20 cellular contexts compared by ENCODE assay signal in genomic region chr14:27253946-27254345, GRCh38.
"Had no signal": no experiment of that assay in that cellular context is flagged by ENCODE, and none has a peak within 500 bp of the region (broad histone marks: within the 10 kb centered on the region; RNA-seq: fewer than 3 reads in every experiment).

No MANE protein-coding gene starts in this region.

- H3K9me3 ChIP-seq: lower lobe of right lung, prostate gland, thoracic aorta, transverse colon had no signal

- H3K27me3 Mint-ChIP-seq: memory B cell; naive B cell; stimulated activated memory B cell treated with anti-CD40 and anti-IgM and Interleukin-4, amounts not matched to agents 10 μg/mL and 1 μg/mL and 100 μg/mL, for 72 hours; stimulated activated naive CD8-positive, alpha-beta T cell treated with anti-CD3 and anti-CD28 coated beads, Interleukin-15, amount 100 ng/mL, for 72 hours had no signal

- H3K9me3 Mint-ChIP-seq: nephron progenitor cell had no signal

- H3K27ac Mint-ChIP-seq: immature natural killer cell; memory B cell; naive B cell; nephron progenitor cell; stimulated activated memory B cell treated with anti-CD40 and anti-IgM and Interleukin-4, amounts not matched to agents 10 μg/mL and 1 μg/mL and 100 μg/mL, for 72 hours; stimulated activated naive CD8-positive, alpha-beta T cell treated with anti-CD3 and anti-CD28 coated beads, Interleukin-15, amount 100 ng/mL, for 72 hours had no signal

- H3K36me3 ChIP-seq: lower lobe of right lung, prostate gland, spleen, thoracic aorta, transverse colon had no signal

- H3K4me1 ChIP-seq: foreskin keratinocyte, lower lobe of right lung, parathyroid adenoma, prostate gland, spleen, transverse colon had no signal

- H3K27ac ChIP-seq: foreskin keratinocyte, lower lobe of right lung, parathyroid adenoma, prostate gland, spleen, thoracic aorta, transverse colon had no signal

- H3K79me2 ChIP-seq: parathyroid adenoma had no signal

- H3K36me3 Mint-ChIP-seq: immature natural killer cell; memory B cell; naive B cell; stimulated activated memory B cell treated with anti-CD40 and anti-IgM and Interleukin-4, amounts not matched to agents 10 μg/mL and 1 μg/mL and 100 μg/mL, for 72 hours had no signal

- H2AFZ ChIP-seq: parathyroid adenoma had no signal

- H3K4me3 Mint-ChIP-seq: immature natural killer cell; memory B cell; naive B cell; nephron progenitor cell; stimulated activated memory B cell treated with anti-CD40 and anti-IgM and Interleukin-4, amounts not matched to agents 10 μg/mL and 1 μg/mL and 100 μg/mL, for 72 hours; stimulated activated naive CD8-positive, alpha-beta T cell treated with anti-CD3 and anti-CD28 coated beads, Interleukin-15, amount 100 ng/mL, for 72 hours had no signal

- DNase-seq: effector memory CD4-positive, alpha-beta T cell; foreskin keratinocyte; immature natural killer cell; lower lobe of right lung; midbrain; naive B cell; nephron progenitor cell; spleen; stimulated activated CD4-positive, alpha-beta T cell treated with anti-CD3 and anti-CD28 coated beads, Interleukin-15, amount 100 ng/mL, for 24 hours; stimulated activated CD4-positive, alpha-beta T cell treated with anti-CD3 and anti-CD28 coated beads, Interleukin-1b, Interleukin-23, amount 100 ng/mL, for 48 hours; stimulated activated CD4-positive, alpha-beta T cell treated with anti-CD3 and anti-CD28 coated beads, Interleukin-4, amount 100 ng/mL, for 24 hours; stimulated activated naive CD8-positive, alpha-beta T cell treated with anti-CD3 and anti-CD28 coated beads, Interleukin-15, amount 100 ng/mL, for 72 hours; transverse colon had no signal

- ATAC-seq: foreskin keratinocyte; left lobe of liver; lower lobe of right lung; sciatic nerve; stimulated activated memory B cell treated with anti-CD40 and anti-IgM and Interleukin-4, amounts not matched to agents 10 μg/mL and 1 μg/mL and 100 μg/mL, for 72 hours; stimulated activated naive CD8-positive, alpha-beta T cell treated with anti-CD3 and anti-CD28 coated beads, Interleukin-15, amount 100 ng/mL, for 72 hours had no signal

- H3K4me1 Mint-ChIP-seq: immature natural killer cell; memory B cell; naive B cell; nephron progenitor cell; stimulated activated memory B cell treated with anti-CD40 and anti-IgM and Interleukin-4, amounts not matched to agents 10 μg/mL and 1 μg/mL and 100 μg/mL, for 72 hours; stimulated activated naive CD8-positive, alpha-beta T cell treated with anti-CD3 and anti-CD28 coated beads, Interleukin-15, amount 100 ng/mL, for 72 hours had no signal

- H3K4me3 ChIP-seq: lower lobe of right lung, prostate gland, spleen, thoracic aorta, transverse colon had no signal

- H3K9ac ChIP-seq: parathyroid adenoma had no signal

- H3K27me3 ChIP-seq: foreskin keratinocyte, spleen, transverse colon had no signal
